ENCODE assay signal across 8 cellular contexts in genomic region chr2:63840081-63840784, GRCh38. TPM values are rescaled to one million over a fixed set of nuclear protein-coding genes. Genes with fewer than 3 reads are reported as not detected.
DNase-seq lines count a peak whose midpoint lies in the region; ATAC-seq and TF ChIP-seq lines count a peak whose summit lies in the region.

No MANE protein-coding gene starts in this region.

- no peak overlapping the region for H3K9ac ChIP-seq in parathyroid adenoma

- H3K4me2 ChIP-seq in DOHH2 (ENCODE audit: low read length) (peak overlapping the region; percentile 81), parathyroid adenoma (ENCODE audit: low read length) (peak overlapping the region; percentile 90)

- TF ChIP-seq CTCF in DOHH2 (IDR thresholded peaks at IDR 0.05; ENCODE audit: low read depth, low read length, poor library complexity, severe bottlenecking) (no peak), VCaP (conservative IDR thresholded peaks at IDR 0.05) (no peak), foreskin keratinocyte (conservative IDR thresholded peaks at IDR 0.05) (no peak), parathyroid adenoma (IDR thresholded peaks at IDR 0.05) (no peak)

- peak in 1 of 2 donors; percentile 21 for DNase-seq in foreskin keratinocyte
- no peak for DNase-seq in A172 (ENCODE audit: low spot score)
- DNase-seq in NCI-H1930 (lab: John Stamatoyannopoulos, UW) = no peak

- peaks cover 76% of the 10 kb centered on the region for H3K4me1 ChIP-seq in DOHH2 (ENCODE audit: control insufficient read depth, low read length)
- H3K4me1 ChIP-seq in foreskin keratinocyte = no peaks in the 10 kb centered on the region
- peaks cover 3% of the 10 kb centered on the region for H3K4me1 ChIP-seq in parathyroid adenoma

- H3K4me3 ChIP-seq in DOHH2 (ENCODE audit: low read length) = peak overlapping the region; percentile 82
- H3K4me3 ChIP-seq in parathyroid adenoma (ENCODE audit: low read depth, low read length) = peak overlapping the region; percentile 93

- peaks cover 52% of the 10 kb centered on the region for H3K79me2 ChIP-seq in DOHH2 (ENCODE audit: control insufficient read depth, low read length)
- peaks cover 20% of the 10 kb centered on the region for H3K79me2 ChIP-seq in parathyroid adenoma

- H3K9me3 ChIP-seq in DOHH2 (ENCODE audit: control insufficient read depth, insufficient read depth, low read length) = no peaks in the 10 kb centered on the region
- no peaks in the 10 kb centered on the region for H3K9me3 ChIP-seq in parathyroid adenoma (ENCODE audit: control insufficient read depth, low read length)

- H3K27ac ChIP-seq in DOHH2 (ENCODE audit: low read depth, low read length) (peak overlapping the region; percentile 93), VCaP (peak overlapping the region; percentile 80), foreskin keratinocyte (peak overlapping the region; percentile 85), parathyroid adenoma (peak overlapping the region; percentile 99)

- H3F3A ChIP-seq in DOHH2 (ENCODE audit: control insufficient read depth, insufficient read depth) = peaks cover 14% of the 10 kb centered on the region

- H3K36me3 ChIP-seq in DOHH2 (ENCODE audit: control insufficient read depth, low read length) = peaks cover 38% of the 10 kb centered on the region
- no peaks in the 10 kb centered on the region for H3K36me3 ChIP-seq in parathyroid adenoma (ENCODE audit: control insufficient read depth, insufficient read depth, low read length)

- ATAC-seq in GM19372 (IDR thresholded peaks at IDR 0.05; ENCODE audit: low read depth, unreplicated experiment) = peak; percentile 26
- peak; percentile 41 for ATAC-seq in HG03354 (IDR thresholded peaks at IDR 0.05; ENCODE audit: poor library complexity, severe bottlenecking, unreplicated experiment)
- peak; percentile 18 for ATAC-seq in foreskin keratinocyte

- H3K9me2 ChIP-seq in DOHH2 (replicated peaks; ENCODE audit: control insufficient read depth, low read length) = no peaks in the 10 kb centered on the region

- H4K20me1 ChIP-seq in DOHH2 (ENCODE audit: control insufficient read depth, insufficient read depth, low read depth, low read length) = peaks cover 24% of the 10 kb centered on the region; the same call in 1 of the 2 replicates

- peak overlapping the region; percentile 95 for H2AFZ ChIP-seq in parathyroid adenoma

- H3K27me3 ChIP-seq in DOHH2 (ENCODE audit: control insufficient read depth, low read length) = no peaks in the 10 kb centered on the region
- no peaks in the 10 kb centered on the region for H3K27me3 ChIP-seq in foreskin keratinocyte
- no peaks in the 10 kb centered on the region for H3K27me3 ChIP-seq in parathyroid adenoma (ENCODE audit: control insufficient read depth, insufficient read depth, low read length)

RNA-seq across cellular contexts. Expression of gene UGP2, which starts 1.5 kb away (rescaled TPM):
- total RNA-seq in foreskin keratinocyte = 157 and 178 TPM in 2 replicates
- polyA plus RNA-seq in foreskin keratinocyte = 96.5 and 100 TPM in 2 replicates
- 73.1 and 77.4 TPM in 2 replicates for total RNA-seq in A172 (2014; rRNA removed; shearing (Covaris generic))
